21 cellular contexts compared by ENCODE assay signal in genomic region chr20:10798811-10799210, GRCh38.
DNase-seq lines count a peak whose midpoint lies in the region; ATAC-seq and TF ChIP-seq lines count a peak whose summit lies in the region.
"Had no signal": no experiment of that assay in that cellular context is flagged by ENCODE, and none has a peak within 500 bp of the region (broad histone marks: within the 10 kb centered on the region; RNA-seq: fewer than 3 reads in every experiment).

No MANE protein-coding gene starts in this region.

- H3K27me3 Mint-ChIP-seq in activated CD4-positive, alpha-beta T cell treated with anti-CD3 and anti-CD28 coated beads, Interleukin-2, amount 10 ng/mL, durations not matched to agents 24 days and 14 days = no peaks in the 10 kb centered on the region

- TF ChIP-seq POLR2A in heart left ventricle (IDR thresholded peaks at IDR 0.05) = no peak

- no peaks in the 10 kb centered on the region for H3K27me3 ChIP-seq in heart left ventricle
- H3K27me3 ChIP-seq: esophagus muscularis mucosa had no signal

- intact Hi-C loops in activated CD4-positive, alpha-beta T cell treated with anti-CD3 and anti-CD28 coated beads, Interleukin-2, amount 10 ng/mL, durations not matched to agents 24 days and 14 days (cut with micrococcal nuclease) = no loop called here
- intact Hi-C loops in heart left ventricle (cut with DNase I) = no loop called here

- peaks cover 0 to 2% (median 0%) of the 10 kb centered on the region in 12 donors for H3K9me3 ChIP-seq in heart left ventricle
- H3K9me3 ChIP-seq: esophagus muscularis mucosa had no signal

- H3K4me1 ChIP-seq in heart left ventricle = no peaks in the 10 kb centered on the region
- H3K4me1 ChIP-seq: esophagus muscularis mucosa had no signal

- H3K4me3 ChIP-seq in epithelial cell of esophagus (ENCODE audit: low read length) (no peak overlapping the region), heart left ventricle (no peak overlapping the region)
- H3K4me3 ChIP-seq: esophagus muscularis mucosa had no signal

- H3K9me3 Mint-ChIP-seq in activated CD4-positive, alpha-beta T cell treated with anti-CD3 and anti-CD28 coated beads, Interleukin-2, amount 10 ng/mL, durations not matched to agents 24 days and 14 days = peaks cover 4% of the 10 kb centered on the region

- peak; percentile 37 for DNase-seq in EL
- DNase-seq in RPMI7951 (ENCODE audit: low read depth) = peak; percentile 18
- peak; percentile 92 for DNase-seq in epithelial cell of esophagus (ENCODE audit: low read depth)
- DNase-seq in myocyte (ENCODE audit: low read depth) = peak; percentile 85
- no peak for DNase-seq in activated CD4-positive, alpha-beta T cell treated with anti-CD3 and anti-CD28 coated beads, Interleukin-2, amount 10 ng/mL, durations not matched to agents 24 days and 14 days
- no peak for DNase-seq in heart left ventricle
- no peak for DNase-seq in foreskin melanocyte
- DNase-seq: activated CD4-positive, CD25-positive, alpha-beta regulatory T cell; activated CD8-positive, alpha-beta T cell treated with anti-CD3 and anti-CD28 coated beads, Interleukin-2, amount 10 ng/mL, durations not matched to agents 7 days and 5 days; activated naive CD4-positive, alpha-beta T cell; activated T-cell treated with anti-CD3 and anti-CD28 coated beads, Interleukin-2, amount 50 U/mL, for 1 hour; amniotic stem cell; C1 segment of cervical spinal cord; cerebellar nuclear complex; immature natural killer cell; left ventricle myocardium superior; NCI-H1417 treated with DMSO at 0.1 percent for 48 hours; NCI-H526 treated with DMSO at 0.1 percent for 48 hours; substantia nigra had no signal

- ATAC-seq in GM18870 (IDR thresholded peaks at IDR 0.05; ENCODE audit: unreplicated experiment) (no peak), heart left ventricle (no peak)
- ATAC-seq: activated CD8-positive, alpha-beta T cell treated with anti-CD3 and anti-CD28 coated beads, Interleukin-2, amount 10 ng/mL, durations not matched to agents 7 days and 5 days; left ventricle myocardium superior had no signal

- no peak overlapping the region for H3K4me3 Mint-ChIP-seq in activated CD4-positive, alpha-beta T cell treated with anti-CD3 and anti-CD28 coated beads, Interleukin-2, amount 10 ng/mL, durations not matched to agents 24 days and 14 days
- H3K4me3 Mint-ChIP-seq: activated CD8-positive, alpha-beta T cell treated with anti-CD3 and anti-CD28 coated beads, Interleukin-2, amount 10 ng/mL, durations not matched to agents 7 days and 5 days; immature natural killer cell had no signal

- no peaks in the 10 kb centered on the region for H3K4me1 Mint-ChIP-seq in activated CD4-positive, alpha-beta T cell treated with anti-CD3 and anti-CD28 coated beads, Interleukin-2, amount 10 ng/mL, durations not matched to agents 24 days and 14 days
- H3K4me1 Mint-ChIP-seq: immature natural killer cell had no signal

- H3K36me3 ChIP-seq in heart left ventricle = no peaks in the 10 kb centered on the region
- H3K36me3 ChIP-seq: esophagus muscularis mucosa had no signal

- H3K36me3 Mint-ChIP-seq in activated CD4-positive, alpha-beta T cell treated with anti-CD3 and anti-CD28 coated beads, Interleukin-2, amount 10 ng/mL, durations not matched to agents 24 days and 14 days (ENCODE audit: low read depth) = no peaks in the 10 kb centered on the region
- H3K36me3 Mint-ChIP-seq: immature natural killer cell had no signal

- no peak for TF ChIP-seq CTCF in epithelial cell of esophagus (IDR thresholded peaks at IDR 0.05; ENCODE audit: insufficient read depth, low read depth, low read length, missing control alignments)
- no peak for TF ChIP-seq CTCF in heart left ventricle (IDR thresholded peaks at IDR 0.05)

- no peak overlapping the region for H3K27ac Mint-ChIP-seq in activated CD4-positive, alpha-beta T cell treated with anti-CD3 and anti-CD28 coated beads, Interleukin-2, amount 10 ng/mL, durations not matched to agents 24 days and 14 days
- H3K27ac Mint-ChIP-seq: activated CD8-positive, alpha-beta T cell treated with anti-CD3 and anti-CD28 coated beads, Interleukin-2, amount 10 ng/mL, durations not matched to agents 7 days and 5 days; immature natural killer cell had no signal

- no peak overlapping the region for H3K27ac ChIP-seq in heart left ventricle
- H3K27ac ChIP-seq: esophagus muscularis mucosa had no signal

- WGBS in heart left ventricle, 4 donors = 86 to 89% (median 88%) methylated on average over 3 of the region's 3 CpGs

Comparison
In these comparisons a context has a peak if more than half of its experiments do, and no peak if none do; other contexts are left out.
1. DNase-seq: peak in EL (single experiment), RPMI7951 (single experiment), epithelial cell of esophagus (single experiment) and myocyte (single experiment); none in activated CD4-positive, alpha-beta T cell treated with anti-CD3 and anti-CD28 coated beads, Interleukin-2, amount 10 ng/mL, durations not matched to agents 24 days and 14 days (single experiment), heart left ventricle (0 of 5) and foreskin melanocyte (single experiment).